Comparison of ENCODE assay signal across 28 cellular contexts in genomic region chr12:71646512-71646911, GRCh38.
"Had no signal": no experiment of that assay in that cellular context is flagged by ENCODE, and none has a peak within 500 bp of the region (broad histone marks: within the 10 kb centered on the region; RNA-seq: fewer than 3 reads in every experiment).

No MANE protein-coding gene starts in this region.

- FAIRE-seq: endothelial cell of umbilical vein had no signal

- H3K27me3 Mint-ChIP-seq: brain; progenitor cell of endocrine pancreas; stimulated activated naive CD8-positive, alpha-beta T cell treated with anti-CD3 and anti-CD28 coated beads, Interleukin-15, amount 100 ng/mL, for 72 hours had no signal

- H3K4me3 ChIP-seq: adrenal gland, mucosa of descending colon, ovary, skin epidermis, upper lobe of left lung had no signal

- ATAC-seq: activated naive CD4-positive, alpha-beta T cell treated with anti-CD3 and anti-CD28 coated beads, Interleukin-2, amount 50 U/mL, for 72 hours; left cardiac atrium; left ventricle myocardium superior; mucosa of descending colon; sciatic nerve; stimulated activated naive CD8-positive, alpha-beta T cell treated with anti-CD3 and anti-CD28 coated beads, Interleukin-15, amount 100 ng/mL, for 72 hours; WTC11 had no signal

- H3K27ac Mint-ChIP-seq: activated naive CD4-positive, alpha-beta T cell treated with anti-CD3 and anti-CD28 coated beads, Interleukin-2, amount 50 U/mL, for 72 hours; brain; nephron; progenitor cell of endocrine pancreas; WTC11 had no signal

- H3K4me1 Mint-ChIP-seq: nephron, WTC11 had no signal

- H3K9me3 Mint-ChIP-seq: activated naive CD4-positive, alpha-beta T cell treated with anti-CD3 and anti-CD28 coated beads, Interleukin-2, amount 50 U/mL, for 72 hours; brain; nephron; stimulated activated naive CD8-positive, alpha-beta T cell treated with anti-CD3 and anti-CD28 coated beads, Interleukin-15, amount 100 ng/mL, for 72 hours; WTC11 had no signal

- H3K9me3 ChIP-seq: mucosa of descending colon, ovary, upper lobe of left lung had no signal

- H3K27me3 ChIP-seq: adrenal gland, ovary, upper lobe of left lung had no signal

- H3K4me3 Mint-ChIP-seq: brain; nephron; stimulated activated naive CD8-positive, alpha-beta T cell treated with anti-CD3 and anti-CD28 coated beads, Interleukin-15, amount 100 ng/mL, for 72 hours; WTC11 had no signal

- DNase-seq: activated CD4-positive, alpha-beta T cell treated with anti-CD3 and anti-CD28 coated beads for 1 hour; activated effector memory CD4-positive, alpha-beta T cell treated with anti-CD3 and anti-CD28 coated beads, Interleukin-2, amount 50 U/mL, for 16 hours; activated T-cell treated with anti-CD3 and anti-CD28 coated beads for 4 hours; adrenal gland; aorta; cortex of kidney; foreskin fibroblast; head of caudate nucleus; hippocampal formation; left cardiac atrium; left ventricle myocardium superior; mucosa of descending colon; ovary; stimulated activated CD4-positive, alpha-beta T cell treated with anti-CD3 and anti-CD28 coated beads, Interleukin-12 subunit alpha, Interleukin-12 subunit beta, amount 100 ng/mL, for 4 hours; stimulated activated CD4-positive, alpha-beta T cell treated with anti-CD3 and anti-CD28 coated beads, Interleukin-4, amount 100 ng/mL, for 1 hour; stimulated activated naive CD8-positive, alpha-beta T cell treated with anti-CD3 and anti-CD28 coated beads, Interleukin-15, amount 100 ng/mL, for 72 hours; substantia nigra; SW 1271; T-helper 2 cell; upper lobe of left lung had no signal

- H3K27ac ChIP-seq: adrenal gland, ovary, skin epidermis, upper lobe of left lung had no signal

- H3K36me3 ChIP-seq: ovary had no signal
